Comparison of ENCODE assay signal across 20 cellular contexts in the genomic region with DNA sequence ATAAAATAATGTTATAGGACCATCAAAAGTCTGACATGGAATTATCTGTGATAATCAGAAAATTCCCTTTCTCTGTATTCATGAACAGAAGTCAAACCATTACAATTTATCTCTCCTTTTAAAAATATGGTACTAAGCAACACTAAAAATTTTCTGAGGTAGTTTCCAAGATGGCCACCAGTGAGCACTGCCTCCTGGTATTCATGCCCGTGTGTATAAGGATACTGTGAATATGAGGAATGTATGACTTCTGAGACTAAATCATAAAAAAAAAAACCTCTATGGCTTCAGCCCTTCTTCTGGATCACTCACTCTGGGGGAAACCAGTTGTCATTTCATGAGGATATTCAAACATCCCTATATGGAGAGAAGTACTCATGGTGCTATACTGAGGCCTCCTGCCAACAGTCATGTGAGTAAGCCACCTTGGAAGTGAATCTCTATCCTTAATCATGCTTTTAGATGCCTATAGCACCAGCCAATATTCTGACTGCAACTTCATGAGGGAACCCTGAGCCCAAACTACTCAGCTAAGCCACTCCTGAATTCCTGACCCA. TPM values are rescaled to one million over a fixed set of nuclear protein-coding genes. Genes with fewer than 3 reads are reported as not detected.
A peak's percentile ranks its signal among the peaks of the same experiment; 100 is the strongest.
DNase-seq lines count a peak whose midpoint lies in the region; ATAC-seq and TF ChIP-seq lines count a peak whose summit lies in the region.
"Had no signal": no experiment of that assay in that cellular context is flagged by ENCODE, and none has a peak within 500 bp of the region (broad histone marks: within the 10 kb centered on the region; RNA-seq: fewer than 3 reads in every experiment).

No MANE protein-coding gene starts in this region.

- POLR2A ChIA-PET in AG04450 (lab: Yijun Ruan, JAX) = no interaction called here

- no peak for TF ChIP-seq CTCF in AG04450 (IDR thresholded peaks at IDR 0.05; ENCODE audit: low read depth, low read length)
- no peak for TF ChIP-seq CTCF in foreskin fibroblast (IDR thresholded peaks at IDR 0.05; ENCODE audit: low read depth, low read length)
- no peak for TF ChIP-seq CTCF in left lung (IDR thresholded peaks at IDR 0.05)

- DNase-seq in AG04450 (ENCODE audit: low read depth, low spot score) = peak; percentile 15
- DNase-seq in GM04503 (ENCODE audit: low read depth) = peak; percentile 75
- peak; percentile 15 for DNase-seq in adipocyte (ENCODE audit: low read depth)
- peak; percentile 23 to 53 for DNase-seq in foreskin fibroblast
- DNase-seq in left lung = no peak
- DNase-seq: activated CD4-positive, alpha-beta T cell treated with anti-CD3 and anti-CD28 coated beads, Interleukin-2, amount 50 U/mL, for 1 hour; activated naive CD8-positive, alpha-beta T cell treated with anti-CD3 and anti-CD28 coated beads, Interleukin-2, amount 10 ng/mL, durations not matched to agents 7 days and 5 days; central memory CD4-positive, alpha-beta T cell; effector memory CD4-positive, alpha-beta T cell; gastrocnemius medialis; H9; left ventricle myocardium superior; NCI-H1436; sigmoid colon; stimulated activated CD4-positive, alpha-beta T cell treated with anti-CD3 and anti-CD28 coated beads, Interleukin-2, amount 100 ng/mL, for 24 hours; substantia nigra had no signal

- CTCF ChIA-PET in AG04450 (lab: Charles Lee) = interaction anchor here (0.6 to 1.0 kb wide), 2 partner anchors 70 to 112 kb away, joined by 3 to 4 read pairs; no protein-coding TSS in a partner anchor

- H3K9me3 ChIP-seq in AG04450 (ENCODE audit: control insufficient read depth, insufficient read depth, low read length) (no peaks in the 10 kb centered on the region), adipocyte (ENCODE audit: control insufficient read depth, low read length) (no peaks in the 10 kb centered on the region), left lung (no peaks in the 10 kb centered on the region)
- H3K9me3 ChIP-seq: gastrocnemius medialis, sigmoid colon, vagina had no signal

- intact Hi-C loops in left lung (cut with DNase I) = no loop called here

- H3K27ac ChIP-seq in AG04450 (ENCODE audit: low read depth, low read length) = no peak overlapping the region
- H3K27ac ChIP-seq in left lung = no peak overlapping the region
- H3K27ac ChIP-seq: gastrocnemius medialis, sigmoid colon, vagina had no signal

- H3K4me3 ChIP-seq in AG04450 (ENCODE audit: low read depth, low read length) (no peak overlapping the region), adipocyte (ENCODE audit: low read length) (no peak overlapping the region), foreskin fibroblast (ENCODE audit: low read depth in 1 of 2, low read length in 2 of 2) (no peak overlapping the region), left lung (no peak overlapping the region)
- H3K4me3 ChIP-seq: gastrocnemius medialis, sigmoid colon, vagina had no signal

- no peak overlapping the region for H3K9ac ChIP-seq in adipocyte (ENCODE audit: low read length)

- H3K27me3 ChIP-seq in AG04450 (ENCODE audit: control insufficient read depth, insufficient read depth, low read length) (no peaks in the 10 kb centered on the region), adipocyte (replicated peaks; ENCODE audit: control insufficient read depth, insufficient read depth, low read length) (no peaks in the 10 kb centered on the region), left lung (no peaks in the 10 kb centered on the region)
- H3K27me3 ChIP-seq: gastrocnemius medialis, sigmoid colon, vagina had no signal

- H3K4me1 ChIP-seq in adipocyte (ENCODE audit: control insufficient read depth, insufficient read depth, low read length) (peaks cover 58% of the 10 kb centered on the region), left lung (no peaks in the 10 kb centered on the region)
- H3K4me1 ChIP-seq: gastrocnemius medialis, vagina had no signal

- ATAC-seq in HG02642 (IDR thresholded peaks at IDR 0.05; ENCODE audit: poor library complexity, unreplicated experiment) = no peak
- no peak for ATAC-seq in HG03135 (IDR thresholded peaks at IDR 0.05; ENCODE audit: unreplicated experiment)
- ATAC-seq in HG02840 (IDR thresholded peaks at IDR 0.05; ENCODE audit: low FRiP score, unreplicated experiment) = no peak
- ATAC-seq in left lung = no peak
- ATAC-seq: gastrocnemius medialis, left ventricle myocardium superior had no signal

- H3K36me3 ChIP-seq in adipocyte (ENCODE audit: control insufficient read depth, insufficient read depth, low read length, severe bottlenecking) = peaks cover 59% of the 10 kb centered on the region
- peaks cover 0 to 68% of the 10 kb centered on the region in 2 donors for H3K36me3 ChIP-seq in left lung

RNA-seq across cellular contexts. Expression of gene SIRT1, which starts 41.1 kb away (rescaled TPM):
- 12.9 and 16.9 TPM in 2 replicates for polyA plus RNA-seq in AG04450 (2011; rRNA removed)
- polyA minus RNA-seq in AG04450 (2011; rRNA and poly(A)+ RNA removed) = 3.6 and 7.7 TPM in 2 replicates
- 10 to 100 TPM; 17.5 to 17.8 TPM for total RNA-seq in left lung

Comparison
In these comparisons a context has a peak if more than half of its experiments do, and no peak if none do; other contexts are left out.
1. DNase-seq: peak in AG04450 (single experiment), GM04503 (single experiment), adipocyte (single experiment) and foreskin fibroblast (2 of 2); none in left lung (0 of 2).